Comparison of ENCODE assay signal across 8 cellular contexts in the genomic region with DNA sequence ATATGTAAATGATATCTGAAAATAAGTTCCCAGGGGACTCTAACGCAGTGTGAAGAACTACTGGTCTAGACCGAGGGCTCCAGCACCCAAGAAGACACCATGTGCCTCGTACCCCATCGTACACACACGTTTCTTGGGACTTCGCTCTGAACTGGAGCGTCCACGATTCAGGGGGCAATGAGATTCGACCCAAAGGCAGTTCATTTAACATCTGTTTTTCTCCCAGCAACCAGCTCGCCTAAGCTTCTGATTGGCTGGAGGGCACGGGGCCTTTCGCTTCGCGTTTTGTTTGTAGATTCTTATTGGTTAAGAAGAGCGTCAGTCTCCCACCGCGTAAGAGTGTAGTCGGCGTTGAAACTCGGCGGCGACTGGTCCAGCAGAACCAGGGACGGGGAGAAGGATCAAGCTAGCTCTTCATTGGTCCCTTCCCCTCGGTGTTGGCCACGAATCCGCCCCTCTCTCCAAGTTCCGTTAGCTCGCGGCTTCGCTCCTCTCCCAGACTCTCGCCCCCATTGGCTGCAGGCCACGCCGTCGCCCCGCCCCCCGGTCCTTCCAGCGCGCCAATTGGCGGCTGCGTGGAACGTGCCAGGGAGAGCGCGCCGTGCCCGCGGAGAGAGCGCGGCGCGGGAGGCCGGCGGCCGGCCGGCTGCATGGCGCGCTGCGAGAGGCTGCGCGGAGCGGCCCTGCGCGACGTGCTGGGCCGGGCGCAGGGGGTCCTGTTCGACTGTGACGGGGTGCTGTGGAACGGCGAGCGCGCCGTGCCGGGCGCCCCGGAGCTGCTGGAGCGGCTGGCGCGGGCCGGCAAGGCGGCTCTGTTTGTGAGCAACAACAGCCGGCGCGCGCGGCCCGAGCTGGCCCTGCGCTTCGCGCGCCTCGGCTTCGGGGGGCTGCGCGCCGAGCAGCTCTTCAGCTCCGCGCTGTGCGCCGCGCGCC. TPM values are rescaled to one million over a fixed set of nuclear protein-coding genes. Genes with fewer than 3 reads are reported as not detected.
DNase-seq lines count a peak whose midpoint lies in the region; ATAC-seq and TF ChIP-seq lines count a peak whose summit lies in the region.

A gene with protein sequence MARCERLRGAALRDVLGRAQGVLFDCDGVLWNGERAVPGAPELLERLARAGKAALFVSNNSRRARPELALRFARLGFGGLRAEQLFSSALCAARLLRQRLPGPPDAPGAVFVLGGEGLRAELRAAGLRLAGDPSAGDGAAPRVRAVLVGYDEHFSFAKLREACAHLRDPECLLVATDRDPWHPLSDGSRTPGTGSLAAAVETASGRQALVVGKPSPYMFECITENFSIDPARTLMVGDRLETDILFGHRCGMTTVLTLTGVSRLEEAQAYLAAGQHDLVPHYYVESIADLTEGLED (plus strand): TSS at position 591 of the 933 bp plus-strand sequence. CDS start 60 bp downstream, at position 651.

- peak; percentile 93 for ATAC-seq in effector memory CD8-positive, alpha-beta T cell (replicated peaks)

- CTCF ChIA-PET in activated CD8-positive, alpha-beta memory T cell treated with anti-CD3 and anti-CD28 coated beads for 36 hours (lab: Charles Lee) = interaction anchor here (0.7 to 4.8 kb wide), 16 partner anchors 8 to 149 kb away, joined by 3 to 36 read pairs (median 4); a partner anchor contains a TSS

- TF ChIP-seq CTCF in GM20000 (IDR thresholded peaks at IDR 0.05; ENCODE audit: extremely low read depth, missing control alignments) = no peak

- H3K9me3 Mint-ChIP-seq in effector memory CD8-positive, alpha-beta T cell = no peaks in the 10 kb centered on the region

- H3K4me1 Mint-ChIP-seq in effector memory CD8-positive, alpha-beta T cell (ENCODE audit: low read depth in 2 of 2) = peaks cover 37 to 38% of the 10 kb centered on the region in 2 donors

- H3K27me3 Mint-ChIP-seq in effector memory CD8-positive, alpha-beta T cell = no peaks in the 10 kb centered on the region

- peaks cover 46% of the 10 kb centered on the region for H3K36me3 Mint-ChIP-seq in effector memory CD8-positive, alpha-beta T cell (ENCODE audit: insufficient read depth)

- peak within 1 kb of the TSS; percentile 91 to 94 for H3K27ac Mint-ChIP-seq in effector memory CD8-positive, alpha-beta T cell

- DNase-seq in CMK (ENCODE audit: low read depth) (peak; percentile 100), GM20000 (ENCODE audit: low spot score) (peak; percentile 99), HT-29 (ENCODE audit: low spot score) (peak; percentile 96), NOMO-1 (lab: John Stamatoyannopoulos, UW; ENCODE audit: unreplicated experiment in 2 of 2) (peak; percentile 98 to 99), medulla oblongata (ENCODE audit: extremely low spot score) (peak; percentile 100)
- DNase-seq in effector memory CD8-positive, alpha-beta T cell = peak; percentile 96 to 97 (median 97)
- peak; percentile 97 for DNase-seq in stimulated activated CD8-positive, alpha-beta memory T cell treated with anti-CD3 and anti-CD28 coated beads, Interleukin-12 subunit alpha, Interleukin-12 subunit beta, amount 100 ng/mL, for 1 hour (ENCODE audit: low read depth)

- peak within 1 kb of the TSS; percentile 79 to 90 for H3K4me3 Mint-ChIP-seq in effector memory CD8-positive, alpha-beta T cell

- POLR2A ChIA-PET in activated CD8-positive, alpha-beta memory T cell treated with anti-CD3 and anti-CD28 coated beads for 36 hours (lab: Charles Lee) = interaction anchor here (0.6 to 4.2 kb wide), 10 partner anchors 11 to 181 kb away, joined by 3 to 23 read pairs (median 4); a partner anchor contains a TSS

RNA-seq across cellular contexts. Expression of the gene that starts here (rescaled TPM):
- total RNA-seq in HT-29 (2014; rRNA removed; shearing (Covaris generic)) = 25.4 and 33.0 TPM in 2 replicates
- 10 to 100 TPM; 46.2 to 50.6 TPM for total RNA-seq in activated CD8-positive, alpha-beta memory T cell treated with anti-CD3 and anti-CD28 coated beads for 36 hours

Comparison
In these comparisons a context has a peak if more than half of its experiments do, and no peak if none do; other contexts are left out.
1. Peak in every context shown above with its lines: DNase-seq and ATAC-seq.